ENCODE assay signal across 25 cellular contexts in the genomic region with DNA sequence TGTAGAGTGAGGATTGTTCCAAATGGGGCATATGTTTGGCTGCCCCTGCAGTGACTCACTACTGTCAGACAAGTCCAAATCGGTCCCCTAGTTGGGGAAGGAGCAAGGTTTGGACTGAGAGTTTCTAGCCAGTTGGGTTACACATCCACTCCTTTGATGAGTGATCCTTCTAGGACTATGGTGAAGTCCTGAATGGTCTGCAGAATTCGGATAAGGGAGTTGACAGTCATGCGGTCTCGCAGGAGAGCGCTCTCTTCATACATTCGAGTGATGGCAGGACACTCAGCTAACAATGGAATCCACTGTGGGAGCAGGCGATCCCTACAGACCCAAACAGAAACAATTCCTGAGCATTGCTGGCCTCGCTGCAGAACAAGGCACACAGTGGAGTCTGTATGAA.
DNase-seq lines count a peak whose midpoint lies in the region; ATAC-seq and TF ChIP-seq lines count a peak whose summit lies in the region.
"Had no signal": no experiment of that assay in that cellular context is flagged by ENCODE, and none has a peak within 500 bp of the region (broad histone marks: within the 10 kb centered on the region; RNA-seq: fewer than 3 reads in every experiment).

No MANE protein-coding gene starts in this region.

- DNase-seq in G401 (ENCODE audit: low spot score): peak; percentile 85
- DNase-seq in WTC11 (ENCODE audit: low spot score): no peak
- peak; percentile 16 for DNase-seq in fibroblast of the aortic adventitia (ENCODE audit: low read depth)
- no peak for DNase-seq in neural crest cell (ENCODE audit: low read depth, low spot score)
- no peak for DNase-seq in hepatic stellate cell (ENCODE audit: low spot score)
- no peak for DNase-seq in dedifferentiated amniotic fluid mesenchymal stem cell (ENCODE audit: extremely low spot score)
- DNase-seq in activated CD4-positive, alpha-beta memory T cell treated with anti-CD3 and anti-CD28 coated beads, Interleukin-2, amount 10 ng/mL, durations not matched to agents 7 days and 5 days: no peak
- DNase-seq: activated CD4-positive, CD25-positive, alpha-beta regulatory T cell; activated CD8-positive, alpha-beta T cell treated with anti-CD3 and anti-CD28 coated beads for 36 hours; activated naive CD4-positive, alpha-beta T cell treated with Interleukin-2 at 50 U/mL for 16 hours; DMS153; naive thymus-derived CD8-positive, alpha-beta T cell; NCI-H1092 treated with DMSO at 0.1 percent for 48 hours; NCI-H2081; NCI-H524; RPMI8226; stimulated activated CD4-positive, alpha-beta T cell treated with anti-CD3 and anti-CD28 coated beads, Interleukin-2, amount 100 ng/mL, for 24 hours; stimulated activated naive B cell treated with anti-CD40 and anti-IgM and Interleukin-4, amounts not matched to agents 10 μg/mL and 1 μg/mL and 100 μg/mL, for 72 hours had no signal

- POLR2A ChIA-PET in WTC11 (lab: Charles Lee): interaction anchor here (0.6 to 7.3 kb wide), 10 partner anchors 16 to 237 kb away, joined by 3 to 71 read pairs (median 14); a partner anchor contains a TSS
- POLR2A ChIA-PET in activated CD4-positive, alpha-beta memory T cell treated with anti-CD3 and anti-CD28 coated beads, Interleukin-2, amount 10 ng/mL, durations not matched to agents 7 days and 5 days (lab: Charles Lee): no interaction called here

- TF ChIP-seq CTCF in WTC11 (IDR thresholded peaks at IDR 0.05): no peak
- TF ChIP-seq CTCF in fibroblast of the aortic adventitia (IDR thresholded peaks at IDR 0.05; ENCODE audit: insufficient read depth, low read length): no peak
- TF ChIP-seq CTCF in neural crest cell (conservative IDR thresholded peaks at IDR 0.05): no peak

- H3K27ac Mint-ChIP-seq in WTC11 (peak overlapping the region; percentile 99), neural crest cell (ENCODE audit: unreplicated experiment) (peak overlapping the region; percentile 32)
- no peak overlapping the region for H3K27ac Mint-ChIP-seq in activated CD4-positive, alpha-beta memory T cell treated with anti-CD3 and anti-CD28 coated beads, Interleukin-2, amount 10 ng/mL, durations not matched to agents 7 days and 5 days
- H3K27ac Mint-ChIP-seq: activated CD8-positive, alpha-beta T cell treated with anti-CD3 and anti-CD28 coated beads for 36 hours; memory B cell; stimulated activated naive B cell treated with anti-CD40 and anti-IgM and Interleukin-4, amounts not matched to agents 10 μg/mL and 1 μg/mL and 100 μg/mL, for 72 hours; T-helper 2 cell treated with Interferon-gamma antibody and Interleukin-4, amounts not matched to agents 5 μg/mL and 100 μg/mL, for 36 hours had no signal

- H3K4me1 Mint-ChIP-seq in WTC11 (peaks cover 79% of the 10 kb centered on the region), neural crest cell (peaks cover 29% of the 10 kb centered on the region)
- no peaks in the 10 kb centered on the region for H3K4me1 Mint-ChIP-seq in activated CD4-positive, alpha-beta memory T cell treated with anti-CD3 and anti-CD28 coated beads, Interleukin-2, amount 10 ng/mL, durations not matched to agents 7 days and 5 days
- H3K4me1 Mint-ChIP-seq: memory B cell; naive thymus-derived CD8-positive, alpha-beta T cell; stimulated activated naive B cell treated with anti-CD40 and anti-IgM and Interleukin-4, amounts not matched to agents 10 μg/mL and 1 μg/mL and 100 μg/mL, for 72 hours had no signal

- H3K36me3 Mint-ChIP-seq in WTC11: peaks cover 1% of the 10 kb centered on the region; the same call in 1 of the 2 replicates
- peaks cover 17% of the 10 kb centered on the region for H3K36me3 Mint-ChIP-seq in neural crest cell (ENCODE audit: low read depth)
- no peaks in the 10 kb centered on the region for H3K36me3 Mint-ChIP-seq in activated CD4-positive, alpha-beta memory T cell treated with anti-CD3 and anti-CD28 coated beads, Interleukin-2, amount 10 ng/mL, durations not matched to agents 7 days and 5 days (ENCODE audit: low read depth)
- H3K36me3 Mint-ChIP-seq: naive thymus-derived CD8-positive, alpha-beta T cell had no signal

- H3K27me3 Mint-ChIP-seq in WTC11 (ENCODE audit: low read depth): no peaks in the 10 kb centered on the region
- H3K27me3 Mint-ChIP-seq in neural crest cell (ENCODE audit: low read depth): no peaks in the 10 kb centered on the region
- peaks cover 19% of the 10 kb centered on the region for H3K27me3 Mint-ChIP-seq in activated CD4-positive, alpha-beta memory T cell treated with anti-CD3 and anti-CD28 coated beads, Interleukin-2, amount 10 ng/mL, durations not matched to agents 7 days and 5 days
- H3K27me3 Mint-ChIP-seq: memory B cell; stimulated activated naive B cell treated with anti-CD40 and anti-IgM and Interleukin-4, amounts not matched to agents 10 μg/mL and 1 μg/mL and 100 μg/mL, for 72 hours had no signal

- in situ Hi-C loops in G401 (cut with HindIII; ENCODE audit: low sequenced_read_pairs): loop anchor here (25.0 kb wide), 1 partner anchor 250 kb away; no protein-coding TSS in a partner anchor

- peak overlapping the region; percentile 69 for H3K4me3 Mint-ChIP-seq in WTC11
- H3K4me3 Mint-ChIP-seq in neural crest cell: no peak overlapping the region
- H3K4me3 Mint-ChIP-seq in activated CD4-positive, alpha-beta memory T cell treated with anti-CD3 and anti-CD28 coated beads, Interleukin-2, amount 10 ng/mL, durations not matched to agents 7 days and 5 days: no peak overlapping the region
- H3K4me3 Mint-ChIP-seq: activated CD8-positive, alpha-beta T cell treated with anti-CD3 and anti-CD28 coated beads for 36 hours; memory B cell; naive thymus-derived CD8-positive, alpha-beta T cell; stimulated activated naive B cell treated with anti-CD40 and anti-IgM and Interleukin-4, amounts not matched to agents 10 μg/mL and 1 μg/mL and 100 μg/mL, for 72 hours; T-helper 2 cell treated with Interferon-gamma antibody and Interleukin-4, amounts not matched to agents 5 μg/mL and 100 μg/mL, for 36 hours had no signal

- CTCF ChIA-PET in WTC11 (lab: Charles Lee): interaction anchor here (0.7 to 2.3 kb wide), 4 partner anchors 17 to 116 kb away, joined by 3 to 10 read pairs (median 6); no protein-coding TSS in a partner anchor
- CTCF ChIA-PET in activated CD4-positive, alpha-beta memory T cell treated with anti-CD3 and anti-CD28 coated beads, Interleukin-2, amount 10 ng/mL, durations not matched to agents 7 days and 5 days (lab: Charles Lee): interaction anchor here (2.2 kb wide), 1 partner anchor 15 kb away, joined by 8 read pairs; no protein-coding TSS in a partner anchor

- H3K4me3 ChIP-seq in fibroblast of the aortic adventitia (ENCODE audit: low read depth, low read length): no peak overlapping the region
- H3K4me3 ChIP-seq: ascending aorta, GM12878, thoracic aorta had no signal

- H3K9me3 Mint-ChIP-seq in WTC11 (peaks cover 1% of the 10 kb centered on the region; the same call in 1 of the 2 replicates), neural crest cell (no peaks in the 10 kb centered on the region)
- H3K9me3 Mint-ChIP-seq in activated CD4-positive, alpha-beta memory T cell treated with anti-CD3 and anti-CD28 coated beads, Interleukin-2, amount 10 ng/mL, durations not matched to agents 7 days and 5 days: no peaks in the 10 kb centered on the region
- H3K9me3 Mint-ChIP-seq: activated CD8-positive, alpha-beta T cell treated with anti-CD3 and anti-CD28 coated beads for 36 hours; memory B cell; naive thymus-derived CD8-positive, alpha-beta T cell; stimulated activated naive B cell treated with anti-CD40 and anti-IgM and Interleukin-4, amounts not matched to agents 10 μg/mL and 1 μg/mL and 100 μg/mL, for 72 hours; T-helper 2 cell treated with Interferon-gamma antibody and Interleukin-4, amounts not matched to agents 5 μg/mL and 100 μg/mL, for 36 hours had no signal

- peak; percentile 7 for ATAC-seq in WTC11
- no peak for ATAC-seq in HG02840 (IDR thresholded peaks at IDR 0.05; ENCODE audit: low FRiP score, unreplicated experiment)
- ATAC-seq: activated CD8-positive, alpha-beta T cell treated with anti-CD3 and anti-CD28 coated beads for 36 hours; GM12878; naive thymus-derived CD8-positive, alpha-beta T cell; SK-N-SH treated with all-trans-retinoic acid at 6 μM for 48 hours; stimulated activated naive B cell treated with anti-CD40 and anti-IgM and Interleukin-4, amounts not matched to agents 10 μg/mL and 1 μg/mL and 100 μg/mL, for 72 hours had no signal

TF ChIP-seq in WTC11, 78 proteins besides CTCF, POLR2A, EP300 and RAD21:
- TF ChIP-seq ELF4 (CRISPR knock-in tag; IDR thresholded peaks at IDR 0.05; ENCODE audit: low read depth) (no peak), IRF2 (CRISPR knock-in tag; IDR thresholded peaks at IDR 0.05; ENCODE audit: borderline replicate concordance, low read depth) (no peak), ESRRA (CRISPR knock-in tag; IDR thresholded peaks at IDR 0.05; ENCODE audit: borderline replicate concordance) (no peak), FOXP1 (CRISPR knock-in tag; IDR thresholded peaks at IDR 0.05; ENCODE audit: borderline replicate concordance) (no peak)
- TF ChIP-seq, protein P1, sequence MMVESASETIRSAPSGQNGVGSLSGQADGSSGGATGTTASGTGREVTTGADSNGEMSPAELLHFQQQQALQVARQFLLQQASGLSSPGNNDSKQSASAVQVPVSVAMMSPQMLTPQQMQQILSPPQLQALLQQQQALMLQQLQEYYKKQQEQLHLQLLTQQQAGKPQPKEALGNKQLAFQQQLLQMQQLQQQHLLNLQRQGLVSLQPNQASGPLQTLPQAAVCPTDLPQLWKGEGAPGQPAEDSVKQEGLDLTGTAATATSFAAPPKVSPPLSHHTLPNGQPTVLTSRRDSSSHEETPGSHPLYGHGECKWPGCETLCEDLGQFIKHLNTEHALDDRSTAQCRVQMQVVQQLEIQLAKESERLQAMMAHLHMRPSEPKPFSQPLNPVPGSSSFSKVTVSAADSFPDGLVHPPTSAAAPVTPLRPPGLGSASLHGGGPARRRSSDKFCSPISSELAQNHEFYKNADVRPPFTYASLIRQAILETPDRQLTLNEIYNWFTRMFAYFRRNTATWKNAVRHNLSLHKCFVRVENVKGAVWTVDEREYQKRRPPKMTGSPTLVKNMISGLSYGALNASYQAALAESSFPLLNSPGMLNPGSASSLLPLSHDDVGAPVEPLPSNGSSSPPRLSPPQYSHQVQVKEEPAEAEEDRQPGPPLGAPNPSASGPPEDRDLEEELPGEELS (CRISPR knock-in tag; IDR thresholded peaks at IDR 0.05): no peak
- TF ChIP-seq, protein P2, sequence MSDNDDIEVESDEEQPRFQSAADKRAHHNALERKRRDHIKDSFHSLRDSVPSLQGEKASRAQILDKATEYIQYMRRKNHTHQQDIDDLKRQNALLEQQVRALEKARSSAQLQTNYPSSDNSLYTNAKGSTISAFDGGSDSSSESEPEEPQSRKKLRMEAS (CRISPR knock-in tag; IDR thresholded peaks at IDR 0.05): 0 out of 2 replicates have a peak, but pooled peaks have one; percentile 29

Comparison
In these comparisons a context has a peak if more than half of its experiments do, and no peak if none do; other contexts are left out.
1. DNase-seq: peak in G401 (single experiment) and fibroblast of the aortic adventitia (single experiment); none in WTC11 (single experiment), neural crest cell (single experiment), hepatic stellate cell (single experiment), dedifferentiated amniotic fluid mesenchymal stem cell (single experiment) and activated CD4-positive, alpha-beta memory T cell treated with anti-CD3 and anti-CD28 coated beads, Interleukin-2, amount 10 ng/mL, durations not matched to agents 7 days and 5 days (single experiment).